8 cellular contexts compared by ENCODE assay signal in the genomic region with DNA sequence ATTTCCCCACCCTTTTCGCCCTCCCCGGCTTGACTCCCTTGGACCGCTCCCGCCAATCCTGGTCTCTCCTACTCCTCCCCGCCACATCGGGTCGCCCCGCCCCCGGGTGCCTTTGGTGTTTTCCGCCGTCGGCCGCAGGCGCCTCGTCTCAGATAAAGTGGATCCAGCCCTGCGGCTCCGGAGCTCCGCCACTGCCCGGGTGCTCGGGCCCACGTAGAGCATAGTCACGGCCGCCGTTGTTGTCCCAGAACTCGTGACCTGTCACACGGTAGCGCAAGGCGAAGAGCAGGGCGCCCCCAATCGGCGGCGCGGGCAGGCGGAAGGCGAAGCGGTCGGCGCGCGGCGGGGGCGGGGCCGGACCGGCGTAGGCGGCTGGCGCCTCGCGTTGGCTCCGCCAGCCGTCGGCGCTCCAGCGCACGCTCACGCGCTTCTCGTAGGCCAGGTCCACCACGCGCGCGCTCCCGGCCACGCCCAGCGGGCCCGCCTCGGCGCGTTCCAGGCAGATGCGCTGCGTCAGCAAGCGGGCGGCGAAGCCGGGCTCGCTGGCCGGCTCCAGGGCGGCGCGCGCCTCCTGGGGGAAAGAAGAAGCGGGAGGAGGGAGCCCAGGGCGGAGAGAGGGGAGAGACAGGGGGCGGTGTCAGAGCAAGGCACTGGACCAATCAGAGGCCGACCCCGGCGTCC. TPM values are rescaled to one million over a fixed set of nuclear protein-coding genes. Genes with fewer than 3 reads are reported as not detected.
A peak's percentile ranks its signal among the peaks of the same experiment; 100 is the strongest.
DNase-seq lines count a peak whose midpoint lies in the region; ATAC-seq, FAIRE-seq and TF ChIP-seq lines count a peak whose summit lies in the region.

No MANE protein-coding gene starts in this region.

- no peaks in the 10 kb centered on the region for H3K36me3 ChIP-seq in H1 (ENCODE audit: control insufficient read depth in 2 of 4, insufficient read depth in 4 of 4, low read length in 3 of 4)

- peak overlapping the region; percentile 73 for H3K18ac ChIP-seq in H1 (ENCODE audit: extremely low read depth, low read length)

- H2AFZ ChIP-seq in H1 (ENCODE audit: low read length), result peak overlapping the region; percentile 47; the same call in 1 of the 2 replicates

- H2BK120ac ChIP-seq in H1 (replicated peaks; ENCODE audit: low read depth, low read length), result no peak overlapping the region

- H3K79me2 ChIP-seq in H1 (ENCODE audit: control insufficient read depth in 1 of 2, insufficient read depth in 2 of 2, low read length in 2 of 2), result no peaks in the 10 kb centered on the region

- DNase-seq in Caki2 (ENCODE audit: low read depth) (peak; percentile 99), HT1080 (ENCODE audit: low read depth) (peak; percentile 98), H1 (ENCODE audit: low read depth in 1 of 2, low spot score in 2 of 2) (peak; percentile 95 to 96), mesothelial cell of epicardium (ENCODE audit: low spot score in 2 of 2, unreplicated experiment in 2 of 2) (peak; percentile 97 to 98)
- peak; percentile 98 for DNase-seq in NK-92 treated with Interleukin-12 subunit alpha and Interleukin-12 subunit beta, amount 100 ng/mL, for 24 hours (lab: John Stamatoyannopoulos, UW)
- peak; percentile 98 for DNase-seq in activated CD8-positive, alpha-beta memory T cell treated with anti-CD3 and anti-CD28 coated beads, Interleukin-2, amount 10 ng/mL, durations not matched to agents 7 days and 5 days
- peak; percentile 92 to 98 for DNase-seq in stimulated activated CD8-positive, alpha-beta memory T cell treated with anti-CD3 and anti-CD28 coated beads, Interleukin-15, amount 100 ng/mL, for 4 hours (ENCODE audit: low read depth in 2 of 2)

- no peak overlapping the region for H3K14ac ChIP-seq in H1 (ENCODE audit: insufficient read length)

- POLR2A ChIA-PET in H1 (lab: Charles Lee; ENCODE audit: partially characterized antibody), result interaction anchor here (0.8 to 4.7 kb wide), 8 partner anchors 10 to 235 kb away, joined by 3 to 35 read pairs (median 4); a partner anchor contains a TSS

- H3K27ac ChIP-seq in H1 (ENCODE audit: low read depth, low read length), result peak overlapping the region; percentile 65; the same call in 1 of the 2 replicates

- 2% methylated on average over 78 of the region's 87 CpGs; no CpG with 5 or more reads in 1 of the 2 experiments for WGBS in H1 (ENCODE audit: extremely low coverage in 1 of 2, insufficient coverage in 1 of 2, insufficient read length in 1 of 2, insufficient replicate concordance in 2 of 2, low coverage in 1 of 2, low lambda C conversion rate in 2 of 2, missing lambda C conversion rate in 1 of 2), 2 experiments

- peaks cover 12% of the 10 kb centered on the region for H3K27me3 Mint-ChIP-seq in activated CD8-positive, alpha-beta memory T cell treated with anti-CD3 and anti-CD28 coated beads, Interleukin-2, amount 10 ng/mL, durations not matched to agents 7 days and 5 days
- no peaks in the 10 kb centered on the region for H3K27me3 Mint-ChIP-seq in mesothelial cell of epicardium (ENCODE audit: low read depth)

- TF ChIP-seq EP300 in H1 (IDR thresholded peaks at IDR 0.05; ENCODE audit: borderline replicate concordance in 1 of 2, low read depth in 2 of 2, low read length in 2 of 2), result peak in 1 of 2 experiments; percentile 33; a peak in 1 of 3 replicates

- ATAC-seq in GM21367 (IDR thresholded peaks at IDR 0.05; ENCODE audit: unreplicated experiment), result peak; percentile 65
- ATAC-seq in activated CD8-positive, alpha-beta memory T cell treated with anti-CD3 and anti-CD28 coated beads, Interleukin-2, amount 10 ng/mL, durations not matched to agents 7 days and 5 days, result peak; percentile 85

- peaks cover 16% of the 10 kb centered on the region for H3K23me2 ChIP-seq in H1 (ENCODE audit: low read depth, low read length)

- no peak for FAIRE-seq in H1 (lab: Jason Lieb, UNC)

- no peaks in the 10 kb centered on the region for H3K9me3 Mint-ChIP-seq in activated CD8-positive, alpha-beta memory T cell treated with anti-CD3 and anti-CD28 coated beads, Interleukin-2, amount 10 ng/mL, durations not matched to agents 7 days and 5 days (ENCODE audit: low read depth)
- H3K9me3 Mint-ChIP-seq in mesothelial cell of epicardium, result no peaks in the 10 kb centered on the region

- no peak overlapping the region; the same call in 1 of the 2 replicates for H2BK5ac ChIP-seq in H1 (ENCODE audit: low read depth, low read length)

- peak overlapping the region; percentile 88 for H4K8ac ChIP-seq in H1 (ENCODE audit: extremely low read depth, insufficient read depth, low read length)

- H2BK12ac ChIP-seq in H1 (ENCODE audit: low read depth, low read length), result no peak overlapping the region

- peak overlapping the region; percentile 91 to 99 for H3K4me2 ChIP-seq in H1 (ENCODE audit: insufficient read depth in 1 of 2, low read depth in 2 of 2, low read length in 2 of 2)

- H3K4me1 Mint-ChIP-seq in activated CD8-positive, alpha-beta memory T cell treated with anti-CD3 and anti-CD28 coated beads, Interleukin-2, amount 10 ng/mL, durations not matched to agents 7 days and 5 days, result peaks cover 25% of the 10 kb centered on the region
- peaks cover 27% of the 10 kb centered on the region for H3K4me1 Mint-ChIP-seq in mesothelial cell of epicardium

- peaks cover 18% of the 10 kb centered on the region for H3K36me3 Mint-ChIP-seq in activated CD8-positive, alpha-beta memory T cell treated with anti-CD3 and anti-CD28 coated beads, Interleukin-2, amount 10 ng/mL, durations not matched to agents 7 days and 5 days
- no peaks in the 10 kb centered on the region for H3K36me3 Mint-ChIP-seq in mesothelial cell of epicardium

- peaks cover 1 to 5% of the 10 kb centered on the region in 2 experiments for H4K20me1 ChIP-seq in H1 (replicated peaks in 1 of 2; ENCODE audit: control insufficient read depth in 1 of 2, insufficient read depth in 2 of 2, low read length in 2 of 2)

- peaks cover 8 to 43% (median 34%) of the 10 kb centered on the region in 4 experiments for H3K27me3 ChIP-seq in H1 (replicated peaks in 1 of 4; ENCODE audit: control insufficient read depth in 3 of 4, extremely low read depth in 1 of 4, insufficient read depth in 3 of 4, low read length in 3 of 4)

- no peak overlapping the region for H2BK20ac ChIP-seq in H1 (ENCODE audit: low read length)

- in situ Hi-C loops in Caki2 (cut with HindIII; ENCODE audit: low pct_unique_long_range_greater_than_20kb, low sequenced_read_pairs), result no loop called here

- no peak for TF ChIP-seq POLR2A in H1 (IDR thresholded peaks at IDR 0.05; ENCODE audit: control extremely low read depth in 1 of 2, low read depth in 2 of 2, low read length in 2 of 2)

- peak overlapping the region; percentile 92 for H3K27ac Mint-ChIP-seq in activated CD8-positive, alpha-beta memory T cell treated with anti-CD3 and anti-CD28 coated beads, Interleukin-2, amount 10 ng/mL, durations not matched to agents 7 days and 5 days
- H3K27ac Mint-ChIP-seq in mesothelial cell of epicardium, result peak overlapping the region; percentile 99

- H4K91ac ChIP-seq in H1 (replicated peaks; ENCODE audit: insufficient read length, low read length), result no peak overlapping the region

- H3K4me1 ChIP-seq in H1 (replicated peaks in 1 of 4; ENCODE audit: control insufficient read depth in 3 of 4, insufficient read depth in 4 of 4, low read length in 3 of 4), result peaks cover 0 to 7% (median 1%) of the 10 kb centered on the region in 4 experiments; a peak in 4 of 7 replicates

- H3K9me3 ChIP-seq in H1 (ENCODE audit: insufficient read depth in 2 of 2, low read depth in 1 of 2, low read length in 1 of 2), result no peaks in the 10 kb centered on the region

- H3K4me3 Mint-ChIP-seq in activated CD8-positive, alpha-beta memory T cell treated with anti-CD3 and anti-CD28 coated beads, Interleukin-2, amount 10 ng/mL, durations not matched to agents 7 days and 5 days, result peak overlapping the region; percentile 96
- H3K4me3 Mint-ChIP-seq in mesothelial cell of epicardium, result peak overlapping the region; percentile 91

- peak overlapping the region; percentile 56 to 93 (median 73) for H3K4me3 ChIP-seq in H1 (ENCODE audit: extremely low read depth in 1 of 4, insufficient read depth in 2 of 4, low read depth in 3 of 4, low read length in 4 of 4)

- CTCF ChIA-PET in activated CD8-positive, alpha-beta memory T cell treated with anti-CD3 and anti-CD28 coated beads, Interleukin-2, amount 10 ng/mL, durations not matched to agents 7 days and 5 days (lab: Charles Lee), result interaction anchor here (0.6 to 8.9 kb wide), 12 partner anchors 9 to 243 kb away, joined by 3 to 119 read pairs (median 5); a partner anchor contains a TSS
- CTCF ChIA-PET in H1 (lab: Charles Lee; ENCODE audit: partially characterized antibody), result interaction anchor here (0.6 to 2.4 kb wide), 17 partner anchors 13 to 417 kb away, joined by 3 to 9 read pairs (median 4); no protein-coding TSS in a partner anchor

- peak overlapping the region; percentile 84 for H4K5ac ChIP-seq in H1 (ENCODE audit: insufficient read length, low read depth, low read length)

- H3K23ac ChIP-seq in H1 (ENCODE audit: insufficient read length), result no peak overlapping the region

- H3K9ac ChIP-seq in H1 (replicated peaks in 1 of 4; ENCODE audit: extremely low read depth in 1 of 4, low read depth in 3 of 4, low read length in 3 of 4), result peak overlapping the region in 2 of 4 experiments; percentile 58 to 70; a peak in 4 of 7 replicates

- no peak overlapping the region for H2AK5ac ChIP-seq in H1 (ENCODE audit: low read depth, low read length)

- no peak overlapping the region for H3K4ac ChIP-seq in H1 (replicated peaks; ENCODE audit: insufficient read length, low read depth, low read length)

- peak; percentile 6 to 46; a peak in 3 of 4 replicates for TF ChIP-seq RAD21 in H1 (IDR thresholded peaks at IDR 0.05 in 1 of 2, conservative IDR thresholded peaks at IDR 0.05 in 1 of 2; ENCODE audit: low read depth in 2 of 2, low read length in 2 of 2)

- TF ChIP-seq CTCF in H1 (IDR thresholded peaks at IDR 0.05; ENCODE audit: control extremely low read depth in 1 of 3, insufficient read depth in 1 of 3, low read depth in 1 of 3, low read length in 3 of 3) (peak; percentile 71 to 93 (median 80)), mesothelial cell of epicardium (IDR thresholded peaks at IDR 0.05; ENCODE audit: unreplicated experiment) (peak; percentile 42)

- no peaks in the 10 kb centered on the region for H3K79me1 ChIP-seq in H1 (ENCODE audit: low read depth, low read length)

- peak overlapping the region; percentile 44 for H3K56ac ChIP-seq in H1 (replicated peaks; ENCODE audit: insufficient read length, low read depth, low read length)

- no peak overlapping the region for H2BK15ac ChIP-seq in H1 (ENCODE audit: low read length)

RNA-seq across cellular contexts. Expression of a gene that starts 1.2 kb away (rescaled TPM):
- total RNA-seq in Caki2 (2014; rRNA removed; shearing (Covaris generic); ENCODE audit: low replicate concordance), result 0.14 and 1.1 TPM in 2 replicates
- 3.2 and 4.0 TPM in 2 replicates for total RNA-seq in HT1080 (2014; rRNA removed; shearing (Covaris generic))
- polyA plus RNA-seq in HT1080 (2015; cell fraction: cytosol; rRNA removed), result 2.5 and 3.9 TPM in 2 replicates
- 20.8 and 34.4 TPM in 2 replicates for polyA plus RNA-seq in HT1080 (2015; cell fraction: nucleus; rRNA removed)
- 10 to 100 TPM; 22.0 to 27.4 TPM for total RNA-seq in activated CD8-positive, alpha-beta memory T cell treated with anti-CD3 and anti-CD28 coated beads, Interleukin-2, amount 10 ng/mL, durations not matched to agents 7 days and 5 days
- total RNA-seq in H1 (2021; fragmentation: NEBNext Ultra II Directional; extraction: Animal tissue kit (Norgen Biotek cat#: 25700)), result 3.7 and 4.4 TPM in 2 replicates
- polyA plus RNA-seq in H1 (2011; rRNA removed), result 3.5 and 4.7 TPM in 2 replicates
- 4.4 TPM for polyA plus RNA-seq in H1 (2011; cell fraction: cytosol; rRNA removed)
- 12.4 TPM for polyA plus RNA-seq in H1 (2011; cell fraction: nucleus; rRNA removed)
- 3.4 to 5.3 TPM (median 5.1 TPM) in 4 replicates for polyA plus RNA-seq in H1 (2012, experiment 1 of 2)
- polyA plus RNA-seq in H1 (2012, experiment 2 of 2), result 1.0 TPM
- 5.4 TPM for polyA plus RNA-seq in H1 (2013, experiment 1 of 2)
- polyA plus RNA-seq in H1 (2013, experiment 2 of 2), result 3.9 TPM
- polyA minus RNA-seq in H1 (2011; rRNA and poly(A)+ RNA removed), result 3.2 and 5.9 TPM in 2 replicates
- 1.7 TPM for polyA minus RNA-seq in H1 (2011; cell fraction: cytosol; rRNA and poly(A)+ RNA removed)
- polyA minus RNA-seq in H1 (2011; cell fraction: nucleus; rRNA and poly(A)+ RNA removed), result 5.4 TPM
- total RNA-seq in mesothelial cell of epicardium, result 9.3 to 11.5 TPM (median 10.7 TPM) in 3 replicates

RNA-seq across cellular contexts. Expression of a gene that starts 5.2 kb away (rescaled TPM):
- 4.0 and 8.6 TPM in 2 replicates for total RNA-seq in Caki2 (2014; rRNA removed; shearing (Covaris generic); ENCODE audit: low replicate concordance)
- 14.0 and 16.5 TPM in 2 replicates for total RNA-seq in HT1080 (2014; rRNA removed; shearing (Covaris generic))
- polyA plus RNA-seq in HT1080 (2015; cell fraction: cytosol; rRNA removed), result 26.8 and 27.0 TPM in 2 replicates
- 41.8 and 52.3 TPM in 2 replicates for polyA plus RNA-seq in HT1080 (2015; cell fraction: nucleus; rRNA removed)
- 1 to 10 TPM; 3.1 to 3.7 TPM for total RNA-seq in activated CD8-positive, alpha-beta memory T cell treated with anti-CD3 and anti-CD28 coated beads, Interleukin-2, amount 10 ng/mL, durations not matched to agents 7 days and 5 days
- total RNA-seq in H1 (2021; fragmentation: NEBNext Ultra II Directional; extraction: Animal tissue kit (Norgen Biotek cat#: 25700)), result 13.3 and 13.8 TPM in 2 replicates
- polyA plus RNA-seq in H1 (2011; rRNA removed), result 9.3 and 10.5 TPM in 2 replicates
- polyA plus RNA-seq in H1 (2011; cell fraction: cytosol; rRNA removed), result 14.7 TPM
- polyA plus RNA-seq in H1 (2011; cell fraction: nucleus; rRNA removed), result 11.6 TPM
- 16.7 to 19.3 TPM (median 18.0 TPM) in 4 replicates for polyA plus RNA-seq in H1 (2012, experiment 1 of 2)
- 5.7 TPM for polyA plus RNA-seq in H1 (2012, experiment 2 of 2)
- polyA plus RNA-seq in H1 (2013, experiment 1 of 2), result 6.5 TPM
- polyA plus RNA-seq in H1 (2013, experiment 2 of 2), result 5.9 TPM
- 10.6 and 10.8 TPM in 2 replicates for polyA minus RNA-seq in H1 (2011; rRNA and poly(A)+ RNA removed)
- polyA minus RNA-seq in H1 (2011; cell fraction: cytosol; rRNA and poly(A)+ RNA removed), result 5.8 TPM
- 10.5 TPM for polyA minus RNA-seq in H1 (2011; cell fraction: nucleus; rRNA and poly(A)+ RNA removed)
- 27.1 to 30.1 TPM (median 27.9 TPM) in 3 replicates for total RNA-seq in mesothelial cell of epicardium

RNA-seq across cellular contexts. Expression of a gene that starts 15.5 kb away (rescaled TPM):
- 4.6 and 9.0 TPM in 2 replicates for total RNA-seq in Caki2 (2014; rRNA removed; shearing (Covaris generic); ENCODE audit: low replicate concordance)
- 2.3 and 3.3 TPM in 2 replicates for total RNA-seq in HT1080 (2014; rRNA removed; shearing (Covaris generic))
- 2.7 and 3.2 TPM in 2 replicates for polyA plus RNA-seq in HT1080 (2015; cell fraction: cytosol; rRNA removed)
- 1.8 and 3.5 TPM in 2 replicates for polyA plus RNA-seq in HT1080 (2015; cell fraction: nucleus; rRNA removed)
- 10 to 100 TPM; 11.4 to 12.4 TPM for total RNA-seq in activated CD8-positive, alpha-beta memory T cell treated with anti-CD3 and anti-CD28 coated beads, Interleukin-2, amount 10 ng/mL, durations not matched to agents 7 days and 5 days
- 9.1 and 9.7 TPM in 2 replicates for total RNA-seq in H1 (2021; fragmentation: NEBNext Ultra II Directional; extraction: Animal tissue kit (Norgen Biotek cat#: 25700))
- 12.3 and 15.9 TPM in 2 replicates for polyA plus RNA-seq in H1 (2011; rRNA removed)
- 11.8 TPM for polyA plus RNA-seq in H1 (2011; cell fraction: cytosol; rRNA removed)
- 13.2 TPM for polyA plus RNA-seq in H1 (2011; cell fraction: nucleus; rRNA removed)
- polyA plus RNA-seq in H1 (2012, experiment 1 of 2), result 6.4 to 10.5 TPM (median 9.5 TPM) in 4 replicates
- polyA plus RNA-seq in H1 (2012, experiment 2 of 2), result 5.1 TPM
- 10.2 TPM for polyA plus RNA-seq in H1 (2013, experiment 1 of 2)
- polyA plus RNA-seq in H1 (2013, experiment 2 of 2), result 8.2 TPM
- 22.8 and 28.2 TPM in 2 replicates for polyA minus RNA-seq in H1 (2011; rRNA and poly(A)+ RNA removed)
- 7.9 TPM for polyA minus RNA-seq in H1 (2011; cell fraction: cytosol; rRNA and poly(A)+ RNA removed)
- 7.8 TPM for polyA minus RNA-seq in H1 (2011; cell fraction: nucleus; rRNA and poly(A)+ RNA removed)
- total RNA-seq in mesothelial cell of epicardium, result 11.9 to 14.4 TPM (median 13.7 TPM) in 3 replicates

RNA-seq across cellular contexts. Expression of a gene that starts 19.8 kb away (rescaled TPM):
- 41.9 and 73.8 TPM in 2 replicates for total RNA-seq in Caki2 (2014; rRNA removed; shearing (Covaris generic); ENCODE audit: low replicate concordance)
- 129 and 147 TPM in 2 replicates for total RNA-seq in HT1080 (2014; rRNA removed; shearing (Covaris generic))
- polyA plus RNA-seq in HT1080 (2015; cell fraction: cytosol; rRNA removed), result 82.9 and 97.9 TPM in 2 replicates
- polyA plus RNA-seq in HT1080 (2015; cell fraction: nucleus; rRNA removed), result 276 and 282 TPM in 2 replicates
- total RNA-seq in activated CD8-positive, alpha-beta memory T cell treated with anti-CD3 and anti-CD28 coated beads, Interleukin-2, amount 10 ng/mL, durations not matched to agents 7 days and 5 days, result 100 to 1,000 TPM; 225 to 269 TPM
- 300 and 312 TPM in 2 replicates for total RNA-seq in H1 (2021; fragmentation: NEBNext Ultra II Directional; extraction: Animal tissue kit (Norgen Biotek cat#: 25700))
- polyA plus RNA-seq in H1 (2011; rRNA removed), result 229 and 331 TPM in 2 replicates
- 278 TPM for polyA plus RNA-seq in H1 (2011; cell fraction: cytosol; rRNA removed)
- polyA plus RNA-seq in H1 (2011; cell fraction: nucleus; rRNA removed), result 560 TPM
- 306 to 331 TPM (median 322 TPM) in 4 replicates for polyA plus RNA-seq in H1 (2012, experiment 1 of 2)
- polyA plus RNA-seq in H1 (2012, experiment 2 of 2), result 212 TPM
- polyA plus RNA-seq in H1 (2013, experiment 1 of 2), result 219 TPM
- polyA plus RNA-seq in H1 (2013, experiment 2 of 2), result 203 TPM
- 165 and 168 TPM in 2 replicates for polyA minus RNA-seq in H1 (2011; rRNA and poly(A)+ RNA removed)
- 87.4 TPM for polyA minus RNA-seq in H1 (2011; cell fraction: cytosol; rRNA and poly(A)+ RNA removed)
- polyA minus RNA-seq in H1 (2011; cell fraction: nucleus; rRNA and poly(A)+ RNA removed), result 112 TPM
- 354 to 362 TPM (median 361 TPM) in 3 replicates for total RNA-seq in mesothelial cell of epicardium

RNA-seq across cellular contexts. Expression of a gene that starts 51.3 kb away (rescaled TPM):
- total RNA-seq in Caki2 (2014; rRNA removed; shearing (Covaris generic); ENCODE audit: low replicate concordance), result 8.4 and 10.6 TPM in 2 replicates
- total RNA-seq in HT1080 (2014; rRNA removed; shearing (Covaris generic)), result 1.2 and 5.5 TPM in 2 replicates
- 0.94 and 1.5 TPM in 2 replicates for polyA plus RNA-seq in HT1080 (2015; cell fraction: cytosol; rRNA removed)
- polyA plus RNA-seq in HT1080 (2015; cell fraction: nucleus; rRNA removed), result 7.0 and 9.9 TPM in 2 replicates
- total RNA-seq in activated CD8-positive, alpha-beta memory T cell treated with anti-CD3 and anti-CD28 coated beads, Interleukin-2, amount 10 ng/mL, durations not matched to agents 7 days and 5 days, result 1 to 10 TPM; 1.7 to 2.8 TPM
- total RNA-seq in H1 (2021; fragmentation: NEBNext Ultra II Directional; extraction: Animal tissue kit (Norgen Biotek cat#: 25700)), result 39.4 and 43.0 TPM in 2 replicates
- polyA plus RNA-seq in H1 (2011; rRNA removed), result 49.0 and 77.7 TPM in 2 replicates
- 37.0 TPM for polyA plus RNA-seq in H1 (2011; cell fraction: cytosol; rRNA removed)
- 247 TPM for polyA plus RNA-seq in H1 (2011; cell fraction: nucleus; rRNA removed)
- 27.3 to 49.2 TPM (median 43.9 TPM) in 4 replicates for polyA plus RNA-seq in H1 (2012, experiment 1 of 2)
- polyA plus RNA-seq in H1 (2012, experiment 2 of 2), result 32.6 TPM
- 46.6 TPM for polyA plus RNA-seq in H1 (2013, experiment 1 of 2)
- 48.6 TPM for polyA plus RNA-seq in H1 (2013, experiment 2 of 2)
- 17.3 and 17.8 TPM in 2 replicates for polyA minus RNA-seq in H1 (2011; rRNA and poly(A)+ RNA removed)
- polyA minus RNA-seq in H1 (2011; cell fraction: cytosol; rRNA and poly(A)+ RNA removed), result 21.3 TPM
- polyA minus RNA-seq in H1 (2011; cell fraction: nucleus; rRNA and poly(A)+ RNA removed), result 35.1 TPM
- 47.7 to 50.5 TPM (median 49.0 TPM) in 3 replicates for total RNA-seq in mesothelial cell of epicardium

Comparison
In these comparisons a context has a peak if more than half of its experiments do, and no peak if none do; other contexts are left out.
1. Peak in every context shown above with its lines: DNase-seq, ATAC-seq, H3K4me3 ChIP-seq and H3K27ac ChIP-seq.